19 cellular contexts compared by ENCODE assay signal in genomic region chr10:123884351-123884906, GRCh38. TPM values are rescaled to one million over a fixed set of nuclear protein-coding genes. Genes with fewer than 3 reads are reported as not detected.
"Had no signal": no experiment of that assay in that cellular context is flagged by ENCODE, and none has a peak within 500 bp of the region (broad histone marks: within the 10 kb centered on the region; RNA-seq: fewer than 3 reads in every experiment).

No MANE protein-coding gene starts in this region.

- DNase-seq: activated CD4-positive, alpha-beta T cell treated with anti-CD3 and anti-CD28 coated beads, Interleukin-2, amount 10 ng/mL, durations not matched to agents 24 days and 14 days; activated CD8-positive, alpha-beta T cell treated with anti-CD3 and anti-CD28 coated beads, Interleukin-2, amount 10 ng/mL, durations not matched to agents 7 days and 5 days; activated gamma-delta T cell; activated T-cell treated with anti-CD3 and anti-CD28 coated beads, Interleukin-2, amount 50 U/mL, for 4 hours; cerebellar nuclear complex; effector CD4-positive, alpha-beta T cell; foreskin fibroblast; glutamatergic neuron; hippocampal formation; midbrain; right lobe of liver; stimulated activated CD4-positive, alpha-beta T cell treated with anti-CD3 and anti-CD28 coated beads, Interleukin-4, amount 100 ng/mL, for 1 hour; stimulated activated naive CD8-positive, alpha-beta T cell treated with anti-CD3 and anti-CD28 coated beads, Interleukin-15, amount 100 ng/mL, for 72 hours; testis; uterus had no signal

- H3K4me1 ChIP-seq: right lobe of liver, uterus had no signal

- H3K36me3 ChIP-seq: right lobe of liver, uterus had no signal

- H3K9me3 ChIP-seq: right lobe of liver, testis, uterus had no signal

- H3K4me2 ChIP-seq: smooth muscle cell had no signal

- H3K27me3 ChIP-seq: right lobe of liver, testis, uterus had no signal

- H3K4me3 ChIP-seq: lung, right lobe of liver, smooth muscle cell, testis, uterus had no signal

- H3K27ac ChIP-seq: right lobe of liver, uterus had no signal

RNA-seq across cellular contexts. Expression of gene CPXM2, which starts 7.2 kb away (rescaled TPM):
- total RNA-seq: activated CD4-positive, alpha-beta T cell treated with anti-CD3 and anti-CD28 coated beads, Interleukin-2, amount 10 ng/mL, durations not matched to agents 24 days and 14 days; activated CD8-positive, alpha-beta T cell treated with anti-CD3 and anti-CD28 coated beads, Interleukin-2, amount 10 ng/mL, durations not matched to agents 7 days and 5 days; activated T-cell treated with anti-CD3 and anti-CD28 coated beads, Interleukin-2, amount 50 U/mL, for 4 hours; myocyte had no signal
- polyA plus RNA-seq: neural cell had no signal
